ENCODE assay signal across 8 cellular contexts in genomic region chr11:103110406-103110805, GRCh38. TPM values are rescaled to one million over a fixed set of nuclear protein-coding genes. Genes with fewer than 3 reads are reported as not detected.
A peak's percentile ranks its signal among the peaks of the same experiment; 100 is the strongest.
DNase-seq lines count a peak whose midpoint lies in the region; ATAC-seq and TF ChIP-seq lines count a peak whose summit lies in the region.

No MANE protein-coding gene starts in this region.

- no peak overlapping the region for H2BK120ac ChIP-seq in neuronal stem cell (ENCODE audit: low read depth, low read length)

- peaks cover 10% of the 10 kb centered on the region for H3K4me1 Mint-ChIP-seq in endothelial cell (ENCODE audit: unreplicated experiment)

- H3K9me3 Mint-ChIP-seq in endothelial cell (ENCODE audit: unreplicated experiment), result no peaks in the 10 kb centered on the region

- H2AK5ac ChIP-seq in neuronal stem cell (ENCODE audit: low read depth, low read length), result no peak overlapping the region

- H3K4me3 Mint-ChIP-seq in endothelial cell (ENCODE audit: unreplicated experiment), result peak overlapping the region; percentile 97

- H2BK5ac ChIP-seq in neuronal stem cell (ENCODE audit: low read length), result no peak overlapping the region

- H3K23ac ChIP-seq in neuronal stem cell (ENCODE audit: low read depth, low read length, poor library complexity), result no peak overlapping the region

- no peak overlapping the region for H2BK15ac ChIP-seq in neuronal stem cell (ENCODE audit: low read length)

- ATAC-seq in HG03025 (IDR thresholded peaks at IDR 0.05; ENCODE audit: low FRiP score, unreplicated experiment) (no peak), HG03457 (IDR thresholded peaks at IDR 0.05; ENCODE audit: unreplicated experiment) (no peak)

- no peak overlapping the region for H4K91ac ChIP-seq in neuronal stem cell (ENCODE audit: low read depth, low read length, poor library complexity)

- H4K8ac ChIP-seq in neuronal stem cell (ENCODE audit: low read depth, low read length), result no peak overlapping the region

- DNase-seq in COLO829 (ENCODE audit: low spot score) (peak; percentile 41), NAMALWA (ENCODE audit: low spot score) (peak; percentile 56), endothelial cell (ENCODE audit: low spot score) (no peak), neuronal stem cell (ENCODE audit: low spot score) (no peak), KG1 (lab: John Stamatoyannopoulos, UW) (no peak), NCI-H2107 treated with DMSO at 0.1 percent for 48 hours (lab: John Stamatoyannopoulos, UW; ENCODE audit: unreplicated experiment) (no peak)

- H3K79me1 ChIP-seq in neuronal stem cell (ENCODE audit: low read depth, low read length), result no peaks in the 10 kb centered on the region

- H3K36me3 Mint-ChIP-seq in endothelial cell (ENCODE audit: low read depth, unreplicated experiment), result peaks cover 4% of the 10 kb centered on the region

- H2BK12ac ChIP-seq in neuronal stem cell (ENCODE audit: low read length), result no peak overlapping the region

- TF ChIP-seq CTCF in endothelial cell (IDR thresholded peaks at IDR 0.05; ENCODE audit: unreplicated experiment), result no peak

- H3K27ac ChIP-seq in neuronal stem cell (replicated peaks; ENCODE audit: low read length), result no peak overlapping the region

- peaks cover 0 to 6% of the 10 kb centered on the region in 2 donors for H3K4me1 ChIP-seq in neuronal stem cell (ENCODE audit: control insufficient read depth in 2 of 2, insufficient read depth in 1 of 2, low read depth in 1 of 2, low read length in 2 of 2)

- no peak overlapping the region for H3K14ac ChIP-seq in neuronal stem cell (ENCODE audit: low read length)

- no peak overlapping the region for H3K4ac ChIP-seq in neuronal stem cell (ENCODE audit: low read length)

- H3K18ac ChIP-seq in neuronal stem cell (ENCODE audit: low read length), result no peak overlapping the region

- H3K9me3 ChIP-seq in neuronal stem cell (replicated peaks in 1 of 2; ENCODE audit: control insufficient read depth in 2 of 2, insufficient read depth in 1 of 2, low read depth in 1 of 2, low read length in 2 of 2), result peaks cover 0 to 3% of the 10 kb centered on the region in 2 donors

- H3K27me3 Mint-ChIP-seq in endothelial cell (ENCODE audit: unreplicated experiment), result peaks cover 2% of the 10 kb centered on the region

- peaks cover 0 to 18% of the 10 kb centered on the region in 2 donors for H3K36me3 ChIP-seq in neuronal stem cell (replicated peaks in 1 of 2; ENCODE audit: control insufficient read depth in 2 of 2, insufficient read depth in 2 of 2, low read length in 2 of 2)

- no peaks in the 10 kb centered on the region for H3K27me3 ChIP-seq in neuronal stem cell (ENCODE audit: control insufficient read depth in 3 of 3, insufficient read depth in 3 of 3, low read depth in 1 of 3, low read length in 3 of 3)

- peak overlapping the region; percentile 92 for H2AFZ ChIP-seq in neuronal stem cell (ENCODE audit: low read length)

- H3K27ac Mint-ChIP-seq in endothelial cell (ENCODE audit: unreplicated experiment), result no peak overlapping the region

- H3K9ac ChIP-seq in neuronal stem cell (ENCODE audit: low read depth, low read length, poor library complexity), result no peak overlapping the region

- no peak overlapping the region for H3K4me2 ChIP-seq in neuronal stem cell (ENCODE audit: insufficient read depth, low read length, poor library complexity, severe bottlenecking)

- H3K4me3 ChIP-seq in neuronal stem cell (ENCODE audit: low read length in 2 of 2), result peak overlapping the region in 1 of 2 donors; percentile 86

RNA-seq across cellular contexts. Expression of gene DYNC2H1, which starts 1.2 kb away (rescaled TPM):
- 7.9 TPM for total RNA-seq in endothelial cell (ENCODE audit: unreplicated experiment)
- polyA plus RNA-seq in neuronal stem cell (2013, experiment 1 of 2), result 8.7 TPM
- 8.4 TPM for polyA plus RNA-seq in neuronal stem cell (2013, experiment 2 of 2)

RNA-seq across cellular contexts. Expression of gene DCUN1D5, which starts 18.4 kb away (rescaled TPM):
- 28.5 TPM for total RNA-seq in endothelial cell (ENCODE audit: unreplicated experiment)
- polyA plus RNA-seq in neuronal stem cell (2013, experiment 1 of 2), result 65.1 TPM
- 69.9 TPM for polyA plus RNA-seq in neuronal stem cell (2013, experiment 2 of 2)

Comparison
In these comparisons a context has a peak if more than half of its experiments do, and no peak if none do; other contexts are left out.
1. DNase-seq: peak in COLO829 (single experiment) and NAMALWA (single experiment); none in endothelial cell (single experiment), neuronal stem cell (single experiment), KG1 (single experiment) and NCI-H2107 treated with DMSO at 0.1 percent for 48 hours (single experiment).